Comparison of ENCODE assay signal across 10 cellular contexts in the genomic region with DNA sequence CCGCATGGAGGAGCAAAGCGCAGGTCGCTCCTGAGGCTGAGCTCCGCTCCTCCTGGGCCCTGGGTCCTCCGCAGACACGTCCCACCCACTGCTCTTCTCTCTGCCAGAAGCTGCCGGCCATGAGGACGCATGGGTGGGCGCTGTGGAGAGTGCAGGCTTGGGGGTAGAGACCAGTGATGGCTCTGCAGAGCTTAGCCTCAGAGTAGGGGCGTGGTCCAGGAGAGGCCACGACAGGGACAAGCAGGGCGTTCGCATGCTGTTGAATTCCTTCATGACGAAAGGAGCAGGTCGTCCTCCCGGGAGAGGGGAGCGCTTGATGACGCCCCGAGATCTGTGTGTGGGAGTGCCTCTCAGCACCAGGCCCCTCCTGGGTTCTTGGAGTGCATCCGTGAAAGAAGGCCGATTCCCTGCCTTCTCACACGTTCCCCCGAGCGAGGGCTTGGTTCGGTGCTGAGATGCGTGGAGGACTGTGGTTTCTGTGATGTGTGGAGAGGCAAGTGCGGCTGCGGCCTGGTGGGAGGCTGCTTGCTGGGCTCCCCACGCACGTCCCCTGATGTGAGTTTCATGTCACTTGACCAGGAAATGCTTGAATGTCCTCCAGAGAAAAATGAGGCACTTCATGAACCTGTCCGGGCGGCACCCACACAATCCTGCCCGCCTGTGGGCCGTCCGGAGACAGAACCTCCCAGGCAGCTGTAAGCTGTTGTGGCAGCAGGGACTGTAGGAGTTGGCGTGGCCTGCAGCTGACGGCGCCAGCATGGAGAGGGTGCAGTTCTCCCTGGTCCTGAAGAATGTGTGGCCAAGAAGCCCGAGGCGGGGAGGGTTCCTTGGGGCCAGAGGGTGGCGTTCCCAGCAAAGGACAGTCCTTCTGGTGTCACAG. TPM values are rescaled to one million over a fixed set of nuclear protein-coding genes. Genes with fewer than 3 reads are reported as not detected.
DNase-seq lines count a peak whose midpoint lies in the region; ATAC-seq, FAIRE-seq and TF ChIP-seq lines count a peak whose summit lies in the region.
"Had no signal": no experiment of that assay in that cellular context is flagged by ENCODE, and none has a peak within 500 bp of the region (broad histone marks: within the 10 kb centered on the region; RNA-seq: fewer than 3 reads in every experiment).

No MANE protein-coding gene starts in this region.

- DNase-seq in activated naive CD4-positive, alpha-beta T cell treated with Interleukin-2 at 50 U/mL for 16 hours: no peak
- DNase-seq in caudate nucleus (lab: John Stamatoyannopoulos, UW) (peak in 36 of 61 donors; percentile 7 to 76 (median 38)), upper lobe of left lung (peak; percentile 61 to 83), epidermal melanocyte (ENCODE audit: insufficient read length, low spot score) (no peak), urothelium cell line (ENCODE audit: low spot score) (no peak)

- FAIRE-seq in urothelium cell line (lab: Jason Lieb, UNC): no peak
- FAIRE-seq: islet of Langerhans had no signal

- peak overlapping the region; percentile 97 for H3K4me3 Mint-ChIP-seq in activated naive CD4-positive, alpha-beta T cell treated with anti-CD3 and anti-CD28 coated beads, Interleukin-2, amount 50 U/mL, for 24 hours

- H3K27ac Mint-ChIP-seq in activated naive CD4-positive, alpha-beta T cell treated with anti-CD3 and anti-CD28 coated beads, Interleukin-2, amount 50 U/mL, for 24 hours: peak overlapping the region; percentile 17

- ATAC-seq in upper lobe of left lung (ENCODE audit: low FRiP score in 2 of 2): peak in 1 of 2 donors; percentile 58
- ATAC-seq in HG02623 (IDR thresholded peaks at IDR 0.05; ENCODE audit: unreplicated experiment): no peak

- TF ChIP-seq EP300 in upper lobe of left lung (IDR thresholded peaks at IDR 0.05): no peak

- no peaks in the 10 kb centered on the region for H3K27me3 ChIP-seq in upper lobe of left lung

- H3K4me1 ChIP-seq in mesodermal cell (ENCODE audit: control insufficient read depth, insufficient read depth, low read length, poor library complexity, severe bottlenecking): peaks cover 33% of the 10 kb centered on the region
- H3K4me1 ChIP-seq in upper lobe of left lung: peaks cover 57 to 71% (median 60%) of the 10 kb centered on the region in 4 donors

- H3K9me3 ChIP-seq in mesodermal cell (ENCODE audit: control insufficient read depth, low read length) (no peaks in the 10 kb centered on the region), upper lobe of left lung (no peaks in the 10 kb centered on the region)

- no peaks in the 10 kb centered on the region for H3K9me3 Mint-ChIP-seq in activated naive CD4-positive, alpha-beta T cell treated with anti-CD3 and anti-CD28 coated beads, Interleukin-2, amount 50 U/mL, for 24 hours
- H3K9me3 Mint-ChIP-seq: CD14-positive monocyte had no signal

- peak overlapping the region; percentile 55 for H3K27ac ChIP-seq in caudate nucleus (ENCODE audit: low read depth, low read length)
- H3K27ac ChIP-seq in mesodermal cell (ENCODE audit: low read depth, low read length, severe bottlenecking): peak overlapping the region; percentile 68
- peak overlapping the region; percentile 55 to 98 (median 72) for H3K27ac ChIP-seq in upper lobe of left lung

- peak in 1 of 6 experiments; percentile 10 for TF ChIP-seq CTCF in upper lobe of left lung (IDR thresholded peaks at IDR 0.05)

- H3K4me3 ChIP-seq in mesodermal cell (ENCODE audit: extremely low read depth, insufficient read depth, low read length, poor library complexity, severe bottlenecking) (no peak overlapping the region), upper lobe of left lung (peak overlapping the region in 2 of 4 donors; percentile 43 to 51)

- H3K36me3 ChIP-seq in mesodermal cell (ENCODE audit: control insufficient read depth, insufficient read depth, low read length) (peaks cover 80% of the 10 kb centered on the region), upper lobe of left lung (peaks cover 28 to 38% (median 31%) of the 10 kb centered on the region in 4 donors)

- TF ChIP-seq POLR2A in upper lobe of left lung (IDR thresholded peaks at IDR 0.05): no peak

- 94% methylated on average over 35 to 40 of the region's 41 CpGs for WGBS in mesodermal cell (ENCODE audit: insufficient coverage in 2 of 2), 2 experiments
- WGBS in upper lobe of left lung, 2 donors: 49 to 55% methylated on average over 36 to 40 of the region's 41 CpGs

- H3K4me1 Mint-ChIP-seq in activated naive CD4-positive, alpha-beta T cell treated with anti-CD3 and anti-CD28 coated beads, Interleukin-2, amount 50 U/mL, for 24 hours: peaks cover 57% of the 10 kb centered on the region

- no peaks in the 10 kb centered on the region for H3K27me3 Mint-ChIP-seq in activated naive CD4-positive, alpha-beta T cell treated with anti-CD3 and anti-CD28 coated beads, Interleukin-2, amount 50 U/mL, for 24 hours

- peaks cover 14% of the 10 kb centered on the region for H3K36me3 Mint-ChIP-seq in activated naive CD4-positive, alpha-beta T cell treated with anti-CD3 and anti-CD28 coated beads, Interleukin-2, amount 50 U/mL, for 24 hours

RNA-seq across cellular contexts. Expression of a gene that starts 4.5 kb away (rescaled TPM):
- polyA plus RNA-seq in mesodermal cell (2013, experiment 1 of 2): 115 TPM
- polyA plus RNA-seq in mesodermal cell (2013, experiment 2 of 2): 92.3 TPM
- 100 to 1,000 TPM in 1 of 6 donors, 10 to 100 TPM in 5; 39.8 to 104 (median 70.7) TPM for total RNA-seq in upper lobe of left lung

RNA-seq across cellular contexts. Expression of a gene that starts 5.0 kb away (rescaled TPM):
- 74.4 TPM for polyA plus RNA-seq in mesodermal cell (2013, experiment 1 of 2)
- 68.4 TPM for polyA plus RNA-seq in mesodermal cell (2013, experiment 2 of 2)
- 100 to 1,000 TPM in 2 of 6 donors, 10 to 100 TPM in 4; 67.2 to 114 (median 79.3) TPM for total RNA-seq in upper lobe of left lung

RNA-seq across cellular contexts. Expression of a gene that starts 8.0 kb away (rescaled TPM):
- polyA plus RNA-seq in mesodermal cell (2013, experiment 1 of 2): 3.2 TPM
- polyA plus RNA-seq in mesodermal cell (2013, experiment 2 of 2): 1.8 TPM
- 1 to 10 TPM; 1.1 to 6.3 (median 3.2) TPM for total RNA-seq in upper lobe of left lung
- polyA plus RNA-seq: CD14-positive monocyte had no signal

RNA-seq across cellular contexts. Expression of a gene that starts 15.1 kb away (rescaled TPM):
- polyA plus RNA-seq in mesodermal cell (2013, experiment 1 of 2): not detected
- polyA plus RNA-seq in mesodermal cell (2013, experiment 2 of 2): not detected
- 1 to 10 TPM in 3 of 6 donors, not detected in 3; 1.2 to 3.7 (median 1.7) TPM for total RNA-seq in upper lobe of left lung

RNA-seq across cellular contexts. Expression of a gene that starts 40.9 kb away (rescaled TPM):
- polyA plus RNA-seq in mesodermal cell (2013, experiment 1 of 2): not detected
- not detected for polyA plus RNA-seq in mesodermal cell (2013, experiment 2 of 2)
- total RNA-seq in upper lobe of left lung: 1 to 10 TPM; 2.4 to 8.6 (median 4.6) TPM

Comparison
In these comparisons a context has a peak if more than half of its experiments do, and no peak if none do; other contexts are left out.
1. DNase-seq: peak in caudate nucleus (36 of 61) and upper lobe of left lung (2 of 2); none in activated naive CD4-positive, alpha-beta T cell treated with Interleukin-2 at 50 U/mL for 16 hours (single experiment), epidermal melanocyte (single experiment) and urothelium cell line (single experiment).
2. Peak in every context shown above with its lines, with median percentiles within 50 percentile points of each other: H3K27ac ChIP-seq.